Comparison of ENCODE assay signal across 34 cellular contexts in genomic region chr3:74562528-74563190, GRCh38. TPM values are rescaled to one million over a fixed set of nuclear protein-coding genes. Genes with fewer than 3 reads are reported as not detected.
"Had no signal": no experiment of that assay in that cellular context is flagged by ENCODE, and none has a peak within 500 bp of the region (broad histone marks: within the 10 kb centered on the region; RNA-seq: fewer than 3 reads in every experiment).

No MANE protein-coding gene starts in this region.

- H3K27me3 Mint-ChIP-seq: activated CD4-positive, alpha-beta memory T cell treated with anti-CD3 and anti-CD28 coated beads for 36 hours; activated CD4-positive, alpha-beta T cell treated with anti-CD3 and anti-CD28 coated beads, Interleukin-2, amount 10 ng/mL, durations not matched to agents 24 days and 14 days; activated naive CD4-positive, alpha-beta T cell treated with anti-CD3 and anti-CD28 coated beads, Interleukin-2, amount 10 ng/mL, durations not matched to agents 7 days and 5 days; activated naive CD8-positive, alpha-beta T cell treated with anti-CD3 and anti-CD28 coated beads, Interleukin-2, amount 10 ng/mL, durations not matched to agents 7 days and 5 days; brain; stimulated activated naive CD8-positive, alpha-beta T cell treated with anti-CD3 and anti-CD28 coated beads, Interleukin-15, Interleukin-2, amounts not matched to agents 100 ng/mL and 50 ng/mL, for 24 hours; T-helper 17 cell had no signal

- H3K27me3 ChIP-seq: ascending aorta, foreskin keratinocyte, heart left ventricle, left lung, right lobe of liver, upper lobe of left lung, vagina had no signal

- ATAC-seq: activated CD4-positive, CD25-positive, alpha-beta regulatory T cell treated with anti-CD3 and anti-CD28 coated beads, Interleukin-2, amount 50 U/mL, for 24 hours; esophagus mucosa; foreskin keratinocyte; heart left ventricle; left lung; lower lobe of right lung; mucosa of descending colon; right lobe of liver; stimulated activated effector memory CD8-positive, alpha-beta T cell treated with anti-CD3 and anti-CD28 coated beads, Interleukin-12 subunit alpha, Interleukin-12 subunit beta, amount 100 ng/mL, for 72 hours; T-helper 17 cell had no signal

- H3K27ac Mint-ChIP-seq: activated CD4-positive, alpha-beta memory T cell treated with anti-CD3 and anti-CD28 coated beads for 36 hours; activated CD4-positive, alpha-beta T cell treated with anti-CD3 and anti-CD28 coated beads, Interleukin-2, amount 10 ng/mL, durations not matched to agents 24 days and 14 days; activated naive CD4-positive, alpha-beta T cell treated with anti-CD3 and anti-CD28 coated beads, Interleukin-2, amount 10 ng/mL, durations not matched to agents 7 days and 5 days; activated naive CD8-positive, alpha-beta T cell treated with anti-CD3 and anti-CD28 coated beads, Interleukin-2, amount 10 ng/mL, durations not matched to agents 7 days and 5 days; brain; stimulated activated effector memory CD8-positive, alpha-beta T cell treated with anti-CD3 and anti-CD28 coated beads, Interleukin-12 subunit alpha, Interleukin-12 subunit beta, amount 100 ng/mL, for 72 hours; stimulated activated naive CD8-positive, alpha-beta T cell treated with anti-CD3 and anti-CD28 coated beads, Interleukin-15, Interleukin-2, amounts not matched to agents 100 ng/mL and 50 ng/mL, for 24 hours; T-helper 17 cell had no signal

- H3K36me3 ChIP-seq: ascending aorta, heart left ventricle, left lung, lower lobe of right lung, right lobe of liver, upper lobe of left lung, vagina, WERI-Rb-1 had no signal

- H3K4me3 ChIP-seq: ascending aorta, heart left ventricle, left lung, lower lobe of right lung, mucosa of descending colon, right lobe of liver, skin epidermis, upper lobe of left lung, vagina had no signal

- DNase-seq: activated CD4-positive, alpha-beta memory T cell treated with anti-CD3 and anti-CD28 coated beads for 36 hours; activated CD4-positive, alpha-beta T cell treated with anti-CD3 and anti-CD28 coated beads, Interleukin-2, amount 10 ng/mL, durations not matched to agents 24 days and 14 days; activated CD8-positive, alpha-beta memory T cell treated with anti-CD3 and anti-CD28 coated beads, Interleukin-2, amount 50 U/mL, for 4 hours; activated gamma-delta T cell; activated naive CD4-positive, alpha-beta T cell treated with anti-CD3 and anti-CD28 coated beads, Interleukin-2, amount 10 ng/mL, durations not matched to agents 7 days and 5 days; activated naive CD8-positive, alpha-beta T cell treated with anti-CD3 and anti-CD28 coated beads, Interleukin-2, amount 10 ng/mL, durations not matched to agents 7 days and 5 days; activated T-cell treated with anti-CD3 and anti-CD28 coated beads, Interleukin-2, amount 50 U/mL, for 1 hour; caudate nucleus; cortex of kidney; heart left ventricle; kidney glomerular epithelial cell; left lung; lower lobe of right lung; mesendoderm; mucosa of descending colon; right lobe of liver; stimulated activated CD4-positive, alpha-beta T cell treated with anti-CD3 and anti-CD28 coated beads, Interleukin-12 subunit alpha, Interleukin-12 subunit beta, amount 100 ng/mL, for 4 hours; stimulated activated CD4-positive, alpha-beta T cell treated with anti-CD3 and anti-CD28 coated beads, Interleukin-4, amount 100 ng/mL, for 24 hours; T-helper 17 cell; T1000; upper lobe of left lung; WERI-Rb-1 had no signal

- FAIRE-seq: endothelial cell of umbilical vein had no signal

- H3K4me3 Mint-ChIP-seq: activated CD4-positive, alpha-beta memory T cell treated with anti-CD3 and anti-CD28 coated beads for 36 hours; activated CD4-positive, alpha-beta T cell treated with anti-CD3 and anti-CD28 coated beads, Interleukin-2, amount 10 ng/mL, durations not matched to agents 24 days and 14 days; activated naive CD4-positive, alpha-beta T cell treated with anti-CD3 and anti-CD28 coated beads, Interleukin-2, amount 10 ng/mL, durations not matched to agents 7 days and 5 days; activated naive CD8-positive, alpha-beta T cell treated with anti-CD3 and anti-CD28 coated beads, Interleukin-2, amount 10 ng/mL, durations not matched to agents 7 days and 5 days; brain; nephron; stimulated activated effector memory CD8-positive, alpha-beta T cell treated with anti-CD3 and anti-CD28 coated beads, Interleukin-12 subunit alpha, Interleukin-12 subunit beta, amount 100 ng/mL, for 72 hours; stimulated activated naive CD8-positive, alpha-beta T cell treated with anti-CD3 and anti-CD28 coated beads, Interleukin-15, Interleukin-2, amounts not matched to agents 100 ng/mL and 50 ng/mL, for 24 hours; T-helper 17 cell had no signal

- H3K4me1 Mint-ChIP-seq: activated CD4-positive, alpha-beta T cell treated with anti-CD3 and anti-CD28 coated beads, Interleukin-2, amount 10 ng/mL, durations not matched to agents 24 days and 14 days; activated naive CD4-positive, alpha-beta T cell treated with anti-CD3 and anti-CD28 coated beads, Interleukin-2, amount 10 ng/mL, durations not matched to agents 7 days and 5 days; activated naive CD8-positive, alpha-beta T cell treated with anti-CD3 and anti-CD28 coated beads, Interleukin-2, amount 10 ng/mL, durations not matched to agents 7 days and 5 days; stimulated activated effector memory CD8-positive, alpha-beta T cell treated with anti-CD3 and anti-CD28 coated beads, Interleukin-12 subunit alpha, Interleukin-12 subunit beta, amount 100 ng/mL, for 72 hours; T-helper 17 cell had no signal

- H3K36me3 Mint-ChIP-seq: activated CD4-positive, alpha-beta memory T cell treated with anti-CD3 and anti-CD28 coated beads for 36 hours; activated naive CD4-positive, alpha-beta T cell treated with anti-CD3 and anti-CD28 coated beads, Interleukin-2, amount 10 ng/mL, durations not matched to agents 7 days and 5 days; activated naive CD8-positive, alpha-beta T cell treated with anti-CD3 and anti-CD28 coated beads, Interleukin-2, amount 10 ng/mL, durations not matched to agents 7 days and 5 days; brain; stimulated activated effector memory CD8-positive, alpha-beta T cell treated with anti-CD3 and anti-CD28 coated beads, Interleukin-12 subunit alpha, Interleukin-12 subunit beta, amount 100 ng/mL, for 72 hours had no signal

RNA-seq across cellular contexts. Expression of gene CNTN3, which starts 51.8 kb away (rescaled TPM):
- total RNA-seq: activated CD4-positive, alpha-beta memory T cell treated with anti-CD3 and anti-CD28 coated beads for 36 hours; activated CD4-positive, alpha-beta T cell treated with anti-CD3 and anti-CD28 coated beads, Interleukin-2, amount 10 ng/mL, durations not matched to agents 24 days and 14 days; activated CD8-positive, alpha-beta memory T cell treated with anti-CD3 and anti-CD28 coated beads for 36 hours; activated naive CD8-positive, alpha-beta T cell treated with anti-CD3 and anti-CD28 coated beads, Interleukin-2, amount 10 ng/mL, durations not matched to agents 7 days and 5 days; endothelial cell of umbilical vein; foreskin keratinocyte; T-helper 17 cell; vagina had no signal
